In genomic region chr2:19786408-19787058, GRCh38 we compare ENCODE assay signal across 8 cellular contexts.
A peak's percentile ranks its signal among the peaks of the same experiment; 100 is the strongest.
DNase-seq lines count a peak whose midpoint lies in the region; ATAC-seq, FAIRE-seq and TF ChIP-seq lines count a peak whose summit lies in the region.

No MANE protein-coding gene starts in this region.

- peak; percentile 15 for FAIRE-seq in H54 (lab: Jason Lieb, UNC)

- no peak for ATAC-seq in mucosa of descending colon
- ATAC-seq in GM18519 (IDR thresholded peaks at IDR 0.05; ENCODE audit: low FRiP score, unreplicated experiment) = no peak

- no peak for TF ChIP-seq POLR2A in H54 (IDR thresholded peaks at IDR 0.05; ENCODE audit: low read depth, low read length)

- intact Hi-C loops in mucosa of descending colon (cut with DNase I, micrococcal nuclease) = no loop called here

- H3K36me3 ChIP-seq in mucosa of descending colon (ENCODE audit: low read depth) (no peaks in the 10 kb centered on the region), WERI-Rb-1 (no peaks in the 10 kb centered on the region)

- DNase-seq in AML-193 (lab: John Stamatoyannopoulos, UW) (peak; percentile 11 to 34), H54 (ENCODE audit: insufficient read length, low spot score) (peak; percentile 55), MV-4-11 (lab: John Stamatoyannopoulos, UW) (peak; percentile 63), fibroblast of peridontal ligament (ENCODE audit: extremely low read depth) (peak; percentile 81), HuH-7.5 (ENCODE audit: low spot score) (no peak), mucosa of descending colon (no peak), WERI-Rb-1 (no peak)

- no peak overlapping the region for H3K4me3 ChIP-seq in mucosa of descending colon
- H3K4me3 ChIP-seq in WERI-Rb-1 (ENCODE audit: low read depth, low read length) = no peak overlapping the region

- H3K4me1 ChIP-seq in mucosa of descending colon (ENCODE audit: low read depth) = no peaks in the 10 kb centered on the region

- no peaks in the 10 kb centered on the region for H3K9me3 ChIP-seq in mucosa of descending colon
- H3K9me3 ChIP-seq in WERI-Rb-1 (ENCODE audit: severe bottlenecking) = no peaks in the 10 kb centered on the region

- no peak for TF ChIP-seq CTCF in mucosa of descending colon (IDR thresholded peaks at IDR 0.05)
- no peak for TF ChIP-seq CTCF in WERI-Rb-1 (IDR thresholded peaks at IDR 0.05; ENCODE audit: low read depth, low read length)

- H3K27ac ChIP-seq in WERI-Rb-1 = no peak overlapping the region

- H3K27me3 ChIP-seq in WERI-Rb-1 (ENCODE audit: insufficient read depth, low read depth, severe bottlenecking) = peaks cover 96% of the 10 kb centered on the region

Comparison
In these comparisons a context has a peak if more than half of its experiments do, and no peak if none do; other contexts are left out.
1. DNase-seq: peak in AML-193 (2 of 2), H54 (single experiment), MV-4-11 (single experiment) and fibroblast of peridontal ligament (single experiment); none in HuH-7.5 (single experiment), mucosa of descending colon (0 of 3) and WERI-Rb-1 (single experiment).